ENCODE assay signal across 11 cellular contexts in the genomic region with DNA sequence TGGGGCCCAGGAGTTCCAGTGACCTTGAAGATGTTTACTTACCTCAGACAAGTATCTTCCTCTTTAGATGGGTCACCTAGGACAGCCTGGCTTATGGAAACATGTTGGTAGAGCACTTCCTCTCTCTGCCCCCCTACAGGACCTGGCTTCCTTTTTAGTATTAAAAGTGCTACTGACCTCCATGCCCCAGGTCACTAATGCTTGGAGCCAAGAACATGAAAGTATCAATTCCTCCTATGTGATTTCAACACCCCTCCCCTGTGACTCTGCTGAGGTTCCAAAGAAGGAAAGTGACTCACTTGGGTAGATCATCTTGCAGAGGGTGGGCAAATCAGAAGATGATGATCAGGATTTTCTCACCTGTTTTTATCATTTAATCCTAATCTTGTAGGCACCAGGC.
DNase-seq lines count a peak whose midpoint lies in the region; ATAC-seq and TF ChIP-seq lines count a peak whose summit lies in the region.
"Had no signal": no experiment of that assay in that cellular context is flagged by ENCODE, and none has a peak within 500 bp of the region (broad histone marks: within the 10 kb centered on the region; RNA-seq: fewer than 3 reads in every experiment).

No MANE protein-coding gene starts in this region.

- no peaks in the 10 kb centered on the region for H3K27me3 ChIP-seq in HL-60 (ENCODE audit: insufficient read depth, poor library complexity, severe bottlenecking)

- TF ChIP-seq CTCF in GM10248 (IDR thresholded peaks at IDR 0.05; ENCODE audit: control extremely low read depth, extremely low read depth, low read depth, missing control alignments) (no peak), HL-60 (IDR thresholded peaks at IDR 0.05; ENCODE audit: insufficient read depth, low read length) (no peak), fibroblast of the aortic adventitia (IDR thresholded peaks at IDR 0.05; ENCODE audit: insufficient read depth, low read length) (no peak), chondrocyte (IDR thresholded peaks at IDR 0.05) (no peak)

- CTCF ChIA-PET in GM10248 (lab: Yijun Ruan, JAX), result interaction anchor here (0.7 to 2.5 kb wide), 6 partner anchors 9 to 408 kb away, joined by 3 to 8 read pairs (median 6); no protein-coding TSS in a partner anchor

- H3K27ac Mint-ChIP-seq in chondrocyte (ENCODE audit: unreplicated experiment), result no peak overlapping the region

- no peaks in the 10 kb centered on the region for H3K27me3 Mint-ChIP-seq in chondrocyte (ENCODE audit: low read depth)

- intact Hi-C loops in posterior cingulate gyrus (cut with DNase I), result loop anchor here (5.0 kb wide), 1 partner anchor 404 kb away; no protein-coding TSS in a partner anchor

- ATAC-seq in GM21526 (IDR thresholded peaks at IDR 0.05; ENCODE audit: low FRiP score, unreplicated experiment), result peak; percentile 65

- H3K27ac ChIP-seq in HL-60 (replicated peaks), result no peak overlapping the region
- H3K27ac ChIP-seq: epithelial cell of prostate had no signal

- H3K4me3 ChIP-seq in HL-60 (replicated peaks; ENCODE audit: insufficient read depth, low read length) (no peak overlapping the region), fibroblast of the aortic adventitia (ENCODE audit: low read depth, low read length) (no peak overlapping the region)

- no peaks in the 10 kb centered on the region for H3K9me3 Mint-ChIP-seq in chondrocyte (ENCODE audit: low read depth)

- peak; percentile 35 for DNase-seq in GM10248 (ENCODE audit: extremely low spot score)
- DNase-seq in HL-60 (ENCODE audit: low read depth in 1 of 2, low spot score in 1 of 2), result peak; percentile 14 to 80
- peak; percentile 15 for DNase-seq in fibroblast of the aortic adventitia (ENCODE audit: low read depth)
- DNase-seq in NCI-H2081 treated with DMSO at 0.1 percent for 48 hours (lab: John Stamatoyannopoulos, UW), result no peak
- DNase-seq in posterior cingulate gyrus, result no peak
- DNase-seq in chondrocyte (ENCODE audit: low spot score), result no peak
- no peak for DNase-seq in activated CD8-positive, alpha-beta memory T cell treated with anti-CD3 and anti-CD28 coated beads for 24 hours
- DNase-seq: Caco-2, right cardiac atrium had no signal

- H3K4me1 Mint-ChIP-seq in chondrocyte (ENCODE audit: low read depth), result peaks cover 4% of the 10 kb centered on the region

- H3K36me3 Mint-ChIP-seq in chondrocyte (ENCODE audit: low read depth), result no peaks in the 10 kb centered on the region

- H3K4me3 Mint-ChIP-seq in chondrocyte (ENCODE audit: unreplicated experiment), result no peak overlapping the region

- POLR2A ChIA-PET in GM10248 (lab: Yijun Ruan, JAX), result no interaction called here

Comparison
In these comparisons a context has a peak if more than half of its experiments do, and no peak if none do; other contexts are left out.
1. DNase-seq: peak in GM10248 (single experiment), HL-60 (2 of 2) and fibroblast of the aortic adventitia (single experiment); none in NCI-H2081 treated with DMSO at 0.1 percent for 48 hours (single experiment), posterior cingulate gyrus (0 of 10), chondrocyte (single experiment) and activated CD8-positive, alpha-beta memory T cell treated with anti-CD3 and anti-CD28 coated beads for 24 hours (single experiment).